ENCODE assay signal across 19 cellular contexts in the genomic region with DNA sequence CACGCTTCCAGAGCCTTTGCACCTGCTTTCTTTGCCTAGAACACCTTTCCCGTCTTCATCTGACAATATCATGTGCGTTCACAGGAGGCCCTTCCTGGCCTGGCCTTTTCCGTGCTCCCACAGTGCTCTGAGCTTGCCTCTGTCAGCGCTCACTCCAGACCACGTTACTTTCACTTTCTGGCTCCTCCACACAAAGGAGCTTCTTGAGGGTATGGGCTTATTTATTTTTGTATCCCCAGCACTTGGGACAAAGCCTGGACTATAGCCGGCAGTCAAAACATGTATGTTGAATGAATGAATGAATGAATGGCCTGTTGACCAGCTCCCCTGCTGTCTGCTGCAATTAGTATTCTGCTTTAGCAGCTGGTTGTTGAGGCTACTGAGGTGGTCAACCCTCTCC. TPM values are rescaled to one million over a fixed set of nuclear protein-coding genes. Genes with fewer than 3 reads are reported as not detected.
DNase-seq lines count a peak whose midpoint lies in the region; ATAC-seq and TF ChIP-seq lines count a peak whose summit lies in the region.
"Had no signal": no experiment of that assay in that cellular context is flagged by ENCODE, and none has a peak within 500 bp of the region (broad histone marks: within the 10 kb centered on the region; RNA-seq: fewer than 3 reads in every experiment).

No MANE protein-coding gene starts in this region.

- ATAC-seq in right lobe of liver: peak; percentile 46 to 55 (median 48)
- ATAC-seq in activated CD8-positive, alpha-beta memory T cell treated with anti-CD3 and anti-CD28 coated beads, Interleukin-2, amount 10 ng/mL, durations not matched to agents 7 days and 5 days: no peak
- ATAC-seq: SK-N-SH treated with all-trans-retinoic acid at 6 μM for 48 hours; stimulated activated naive CD8-positive, alpha-beta T cell treated with anti-CD3 and anti-CD28 coated beads, Interleukin-15, amount 100 ng/mL, for 72 hours had no signal

- peaks cover 77% of the 10 kb centered on the region for H3K27me3 Mint-ChIP-seq in activated naive CD4-positive, alpha-beta T cell treated with anti-CD3 and anti-CD28 coated beads, Interleukin-2, amount 10 ng/mL, durations not matched to agents 7 days and 5 days
- H3K27me3 Mint-ChIP-seq in activated naive CD4-positive, alpha-beta T cell treated with anti-CD3 and anti-CD28 coated beads for 36 hours (ENCODE audit: low read depth): peaks cover 42% of the 10 kb centered on the region
- peaks cover 68% of the 10 kb centered on the region for H3K27me3 Mint-ChIP-seq in activated CD8-positive, alpha-beta memory T cell treated with anti-CD3 and anti-CD28 coated beads, Interleukin-2, amount 10 ng/mL, durations not matched to agents 7 days and 5 days

- TF ChIP-seq POLR2A in right lobe of liver (IDR thresholded peaks at IDR 0.05) (no peak), tibial nerve (IDR thresholded peaks at IDR 0.05) (no peak), breast epithelium (IDR thresholded peaks at IDR 0.05) (no peak)

- H3K4me3 Mint-ChIP-seq in activated naive CD4-positive, alpha-beta T cell treated with anti-CD3 and anti-CD28 coated beads, Interleukin-2, amount 10 ng/mL, durations not matched to agents 7 days and 5 days: no peak overlapping the region
- no peak overlapping the region for H3K4me3 Mint-ChIP-seq in activated naive CD4-positive, alpha-beta T cell treated with anti-CD3 and anti-CD28 coated beads for 36 hours
- H3K4me3 Mint-ChIP-seq in activated CD8-positive, alpha-beta memory T cell treated with anti-CD3 and anti-CD28 coated beads, Interleukin-2, amount 10 ng/mL, durations not matched to agents 7 days and 5 days: no peak overlapping the region
- H3K4me3 Mint-ChIP-seq: stimulated activated naive CD8-positive, alpha-beta T cell treated with anti-CD3 and anti-CD28 coated beads, Interleukin-15, amount 100 ng/mL, for 72 hours had no signal

- H3K4me1 ChIP-seq in right lobe of liver (peaks cover 0 to 7% (median 0%) of the 10 kb centered on the region in 4 donors), tibial nerve (peaks cover 0 to 29% (median 7%) of the 10 kb centered on the region in 4 donors), breast epithelium (no peaks in the 10 kb centered on the region)

- no peaks in the 10 kb centered on the region for H3K36me3 Mint-ChIP-seq in activated naive CD4-positive, alpha-beta T cell treated with anti-CD3 and anti-CD28 coated beads, Interleukin-2, amount 10 ng/mL, durations not matched to agents 7 days and 5 days
- H3K36me3 Mint-ChIP-seq in activated naive CD4-positive, alpha-beta T cell treated with anti-CD3 and anti-CD28 coated beads for 36 hours (ENCODE audit: low read depth): no peaks in the 10 kb centered on the region
- no peaks in the 10 kb centered on the region for H3K36me3 Mint-ChIP-seq in activated CD8-positive, alpha-beta memory T cell treated with anti-CD3 and anti-CD28 coated beads, Interleukin-2, amount 10 ng/mL, durations not matched to agents 7 days and 5 days
- H3K36me3 Mint-ChIP-seq: activated naive CD4-positive, alpha-beta T cell treated with anti-CD3 and anti-CD28 coated beads, Interleukin-2, amount 50 U/mL, for 72 hours had no signal

- peaks cover 0 to 4% (median 0%) of the 10 kb centered on the region in 4 donors for H3K36me3 ChIP-seq in right lobe of liver
- peaks cover 0 to 29% (median 0%) of the 10 kb centered on the region in 3 donors for H3K36me3 ChIP-seq in tibial nerve
- no peaks in the 10 kb centered on the region for H3K36me3 ChIP-seq in breast epithelium

- CTCF ChIA-PET in activated naive CD4-positive, alpha-beta T cell treated with anti-CD3 and anti-CD28 coated beads, Interleukin-2, amount 10 ng/mL, durations not matched to agents 7 days and 5 days (lab: Charles Lee): interaction anchor here (0.7 to 1.0 kb wide), 3 partner anchors 21 to 158 kb away, joined by 3 to 4 read pairs (median 3); no protein-coding TSS in a partner anchor
- CTCF ChIA-PET in activated naive CD4-positive, alpha-beta T cell treated with anti-CD3 and anti-CD28 coated beads for 36 hours (lab: Charles Lee): interaction anchor here (1.0 to 3.1 kb wide), 4 partner anchors 18 to 123 kb away, joined by 4 to 15 read pairs (median 4); no protein-coding TSS in a partner anchor
- CTCF ChIA-PET in activated CD8-positive, alpha-beta memory T cell treated with anti-CD3 and anti-CD28 coated beads, Interleukin-2, amount 10 ng/mL, durations not matched to agents 7 days and 5 days (lab: Charles Lee): interaction anchor here (1.0 kb wide), 1 partner anchor 246 kb away, joined by 3 read pairs; no protein-coding TSS in a partner anchor

- 32% methylated on average over 7 of the region's 7 CpGs for WGBS in right lobe of liver (ENCODE audit: insufficient coverage, low coverage, low lambda C conversion rate, missing lambda C conversion rate)
- 35 to 39% methylated on average over 7 of the region's 7 CpGs for WGBS in tibial nerve, 2 donors

- H3K4me3 ChIP-seq in choroid plexus epithelial cell (ENCODE audit: low read depth, low read length) (no peak overlapping the region), right lobe of liver (no peak overlapping the region), tibial nerve (peak overlapping the region in 3 of 4 donors; percentile 17 to 25 (median 19)), breast epithelium (peak overlapping the region in 1 of 3 donors; percentile 26)
- H3K4me3 ChIP-seq: GM23248, lung, smooth muscle cell had no signal

- H3K4me1 Mint-ChIP-seq in activated naive CD4-positive, alpha-beta T cell treated with anti-CD3 and anti-CD28 coated beads, Interleukin-2, amount 10 ng/mL, durations not matched to agents 7 days and 5 days: peaks cover 18% of the 10 kb centered on the region
- peaks cover 10% of the 10 kb centered on the region for H3K4me1 Mint-ChIP-seq in activated naive CD4-positive, alpha-beta T cell treated with anti-CD3 and anti-CD28 coated beads for 36 hours (ENCODE audit: low read depth)
- peaks cover 18% of the 10 kb centered on the region for H3K4me1 Mint-ChIP-seq in activated CD8-positive, alpha-beta memory T cell treated with anti-CD3 and anti-CD28 coated beads, Interleukin-2, amount 10 ng/mL, durations not matched to agents 7 days and 5 days

- no peaks in the 10 kb centered on the region for H3K9me3 ChIP-seq in right lobe of liver
- H3K9me3 ChIP-seq in tibial nerve: no peaks in the 10 kb centered on the region
- no peaks in the 10 kb centered on the region for H3K9me3 ChIP-seq in breast epithelium

- no peak overlapping the region for H3K27ac ChIP-seq in right lobe of liver
- H3K27ac ChIP-seq in tibial nerve: peak overlapping the region in 1 of 4 donors; percentile 29
- no peak overlapping the region for H3K27ac ChIP-seq in breast epithelium
- H3K27ac ChIP-seq: GM23248, VCaP had no signal

- no peak for TF ChIP-seq EP300 in tibial nerve (IDR thresholded peaks at IDR 0.05)

- no peaks in the 10 kb centered on the region for H3K9me3 Mint-ChIP-seq in activated naive CD4-positive, alpha-beta T cell treated with anti-CD3 and anti-CD28 coated beads, Interleukin-2, amount 10 ng/mL, durations not matched to agents 7 days and 5 days
- H3K9me3 Mint-ChIP-seq in activated naive CD4-positive, alpha-beta T cell treated with anti-CD3 and anti-CD28 coated beads for 36 hours: no peaks in the 10 kb centered on the region
- H3K9me3 Mint-ChIP-seq in activated CD8-positive, alpha-beta memory T cell treated with anti-CD3 and anti-CD28 coated beads, Interleukin-2, amount 10 ng/mL, durations not matched to agents 7 days and 5 days (ENCODE audit: low read depth): no peaks in the 10 kb centered on the region
- H3K9me3 Mint-ChIP-seq: activated naive CD4-positive, alpha-beta T cell treated with anti-CD3 and anti-CD28 coated beads, Interleukin-2, amount 50 U/mL, for 72 hours; stimulated activated naive CD8-positive, alpha-beta T cell treated with anti-CD3 and anti-CD28 coated beads, Interleukin-15, amount 100 ng/mL, for 72 hours had no signal

- intact Hi-C loops in activated naive CD4-positive, alpha-beta T cell treated with anti-CD3 and anti-CD28 coated beads for 36 hours (cut with micrococcal nuclease): no loop called here
- intact Hi-C loops in right lobe of liver (cut with DNase I) (no loop called here), breast epithelium (cut with DNase I; ENCODE audit: low total_unique reads) (no loop called here)

- H3K27me3 ChIP-seq in right lobe of liver (peaks cover 0 to 4% of the 10 kb centered on the region in 2 donors), tibial nerve (peaks cover 0 to 21% of the 10 kb centered on the region in 2 donors), breast epithelium (peaks cover 0 to 17% of the 10 kb centered on the region in 2 donors)

- no peak for TF ChIP-seq CTCF in choroid plexus epithelial cell (conservative IDR thresholded peaks at IDR 0.05; ENCODE audit: low read depth, low read length)
- TF ChIP-seq CTCF in right lobe of liver (IDR thresholded peaks at IDR 0.05): no peak
- TF ChIP-seq CTCF in tibial nerve (IDR thresholded peaks at IDR 0.05): no peak
- no peak for TF ChIP-seq CTCF in breast epithelium (IDR thresholded peaks at IDR 0.05)

- DNase-seq in activated naive CD4-positive, alpha-beta T cell treated with anti-CD3 and anti-CD28 coated beads, Interleukin-2, amount 10 ng/mL, durations not matched to agents 7 days and 5 days: peak; percentile 31
- no peak for DNase-seq in activated naive CD4-positive, alpha-beta T cell treated with anti-CD3 and anti-CD28 coated beads for 36 hours
- DNase-seq in choroid plexus epithelial cell (ENCODE audit: low read depth) (peak; percentile 74), right lobe of liver (peak in 2 of 3 donors; percentile 34 to 37), tibial nerve (ENCODE audit: low spot score in 2 of 2) (no peak), COR-L47 (lab: John Stamatoyannopoulos, UW) (no peak), breast epithelium (ENCODE audit: low spot score in 2 of 2) (no peak)
- DNase-seq in activated CD8-positive, alpha-beta memory T cell treated with anti-CD3 and anti-CD28 coated beads, Interleukin-2, amount 10 ng/mL, durations not matched to agents 7 days and 5 days: no peak
- DNase-seq: ACHN; activated CD8-positive, alpha-beta memory T cell treated with anti-CD3 and anti-CD28 coated beads, Interleukin-2, amount 50 U/mL, for 4 hours; cerebellar nuclear complex; erythroblast; GM23248; stimulated activated naive CD8-positive, alpha-beta T cell treated with anti-CD3 and anti-CD28 coated beads, Interleukin-15, amount 100 ng/mL, for 72 hours had no signal

- H3K27ac Mint-ChIP-seq in activated naive CD4-positive, alpha-beta T cell treated with anti-CD3 and anti-CD28 coated beads, Interleukin-2, amount 10 ng/mL, durations not matched to agents 7 days and 5 days: no peak overlapping the region
- H3K27ac Mint-ChIP-seq in activated naive CD4-positive, alpha-beta T cell treated with anti-CD3 and anti-CD28 coated beads for 36 hours: no peak overlapping the region
- H3K27ac Mint-ChIP-seq in activated CD8-positive, alpha-beta memory T cell treated with anti-CD3 and anti-CD28 coated beads, Interleukin-2, amount 10 ng/mL, durations not matched to agents 7 days and 5 days: no peak overlapping the region
- H3K27ac Mint-ChIP-seq: activated naive CD4-positive, alpha-beta T cell treated with anti-CD3 and anti-CD28 coated beads, Interleukin-2, amount 50 U/mL, for 72 hours had no signal

RNA-seq across cellular contexts. Expression of a gene that starts 11.1 kb away (rescaled TPM):
- total RNA-seq in activated naive CD4-positive, alpha-beta T cell treated with anti-CD3 and anti-CD28 coated beads for 36 hours: not detected
- total RNA-seq in right lobe of liver (under 1 TPM in 2 of 6 experiments, not detected in 4; 0.12 to 0.20 TPM), tibial nerve (under 1 TPM in 3 of 4 donors, not detected in 1; 0.60 to 0.78 (median 0.66) TPM), breast epithelium (not detected)
- total RNA-seq in activated CD8-positive, alpha-beta memory T cell treated with anti-CD3 and anti-CD28 coated beads, Interleukin-2, amount 10 ng/mL, durations not matched to agents 7 days and 5 days: not detected
- total RNA-seq: activated naive CD4-positive, alpha-beta T cell treated with anti-CD3 and anti-CD28 coated beads, Interleukin-2, amount 50 U/mL, for 72 hours; smooth muscle cell had no signal

RNA-seq across cellular contexts. Expression of a gene that starts 38.0 kb away (rescaled TPM):
- total RNA-seq in activated naive CD4-positive, alpha-beta T cell treated with anti-CD3 and anti-CD28 coated beads for 36 hours: not detected
- total RNA-seq in right lobe of liver: 1 to 10 TPM; 2.2 to 9.8 (median 3.6) TPM
- 10 to 100 TPM; 31.5 to 51.4 (median 39.7) TPM for total RNA-seq in tibial nerve
- 10 to 100 TPM in 1 of 3 donors, 1 to 10 TPM in 2; 4.0 to 15.1 (median 6.2) TPM for total RNA-seq in breast epithelium
- not detected for total RNA-seq in activated CD8-positive, alpha-beta memory T cell treated with anti-CD3 and anti-CD28 coated beads, Interleukin-2, amount 10 ng/mL, durations not matched to agents 7 days and 5 days

Comparison
In these comparisons a context has a peak if more than half of its experiments do, and no peak if none do; other contexts are left out.
1. DNase-seq: peak in activated naive CD4-positive, alpha-beta T cell treated with anti-CD3 and anti-CD28 coated beads, Interleukin-2, amount 10 ng/mL, durations not matched to agents 7 days and 5 days (single experiment), choroid plexus epithelial cell (single experiment) and right lobe of liver (2 of 3); none in activated naive CD4-positive, alpha-beta T cell treated with anti-CD3 and anti-CD28 coated beads for 36 hours (single experiment), tibial nerve (0 of 2), COR-L47 (single experiment), breast epithelium (0 of 2) and activated CD8-positive, alpha-beta memory T cell treated with anti-CD3 and anti-CD28 coated beads, Interleukin-2, amount 10 ng/mL, durations not matched to agents 7 days and 5 days (single experiment).
2. H3K4me3 ChIP-seq: peak in tibial nerve (3 of 4); none in choroid plexus epithelial cell (single experiment) and right lobe of liver (0 of 3).